In genomic region chrX:41085105-41085882, GRCh38 we compare ENCODE assay signal across 1 cellular context.
TF ChIP-seq lines count a peak whose summit lies in the region.

Gene USP9X, plus strand, starts transcription at chrX:41085445. Its CDS starts 38,184 bp downstream, at chrX:41123629.

TF ChIP-seq in GM12878, 131 proteins besides CTCF, POLR2A, EP300 and RAD21 (continued from another document and continues in another):
- TF ChIP-seq ZBTB40 (IDR thresholded peaks at IDR 0.05; ENCODE audit: borderline replicate concordance) (no peak), SUPT20H (IDR thresholded peaks at IDR 0.05; ENCODE audit: borderline replicate concordance, control insufficient read depth, low read depth, low read length) (no peak), RUNX3 (IDR thresholded peaks at IDR 0.05; ENCODE audit: low read length) (no peak; the same call in 1 of the 2 replicates), ESRRA (IDR thresholded peaks at IDR 0.05; ENCODE audit: low read length) (no peak), FOXM1 (IDR thresholded peaks at IDR 0.05; ENCODE audit: low read depth, low read length) (no peak), HCFC1 (IDR thresholded peaks at IDR 0.05; ENCODE audit: low read length) (no peak), ZNF384 (IDR thresholded peaks at IDR 0.05; ENCODE audit: borderline replicate concordance, low read depth, low read length) (peak; percentile 64), MTA2 (IDR thresholded peaks at IDR 0.05; ENCODE audit: low read depth) (0 out of 2 replicates have a peak, but pooled peaks have one; percentile 33), CBX3 (IDR thresholded peaks at IDR 0.05; ENCODE audit: borderline replicate concordance, low read depth) (no peak), POLR2AphosphoS2 (IDR thresholded peaks at IDR 0.05; ENCODE audit: low read depth, low read length) (0 out of 2 replicates have a peak, but pooled peaks have one; percentile 49), NR2C2 (IDR thresholded peaks at IDR 0.05; ENCODE audit: borderline replicate concordance, control insufficient read depth, insufficient read length, low read depth) (no peak), MTA3 (IDR thresholded peaks at IDR 0.05; ENCODE audit: borderline replicate concordance, low read length) (no peak), SIN3A (IDR thresholded peaks at IDR 0.05; ENCODE audit: low read depth, low read length) (no peak; the same call in 1 of the 2 replicates), ZNF592 (IDR thresholded peaks at IDR 0.05) (no peak), SUZ12 (IDR thresholded peaks at IDR 0.05; ENCODE audit: unreplicated experiment) (no peak), KAT2A (conservative IDR thresholded peaks at IDR 0.05; ENCODE audit: control insufficient read depth, low read depth, low read length) (no peak), NFXL1 (IDR thresholded peaks at IDR 0.05; ENCODE audit: borderline replicate concordance) (no peak), BCLAF1 (IDR thresholded peaks at IDR 0.05) (no peak), BRCA1 (IDR thresholded peaks at IDR 0.05; ENCODE audit: low read depth, low read length) (peak; percentile 72), ATF2 (IDR thresholded peaks at IDR 0.05; ENCODE audit: low read length) (no peak), MAX (IDR thresholded peaks at IDR 0.05; ENCODE audit: low read depth, low read length) (no peak), REST (IDR thresholded peaks at IDR 0.05; ENCODE audit: low read depth, low read length) (no peak), GATAD2B (conservative IDR thresholded peaks at IDR 0.05; ENCODE audit: low read depth) (peak; percentile 33), CREM (IDR thresholded peaks at IDR 0.05; ENCODE audit: low read depth) (peak; percentile 7; the same call in 1 of the 2 replicates), BHLHE40 (IDR thresholded peaks at IDR 0.05; ENCODE audit: borderline replicate concordance in 1 of 2, low read depth in 2 of 2, low read length in 1 of 2) (no peak; a peak in 1 of 4 replicates), RBBP5 (conservative IDR thresholded peaks at IDR 0.05) (no peak), TCF12 (IDR thresholded peaks at IDR 0.05; ENCODE audit: low read depth, low read length) (0 out of 2 replicates have a peak, but pooled peaks have one; percentile 48), PAX8 (IDR thresholded peaks at IDR 0.05) (no peak), PKNOX1 (IDR thresholded peaks at IDR 0.05) (0 out of 2 replicates have a peak, but pooled peaks have one; percentile 9), MYB (IDR thresholded peaks at IDR 0.05; ENCODE audit: borderline replicate concordance, low read depth, low read length) (no peak), ZNF274 (IDR thresholded peaks at IDR 0.05; ENCODE audit: insufficient read depth, insufficient read length) (no peak), ELK1 (IDR thresholded peaks at IDR 0.05; ENCODE audit: low read depth, low read length) (no peak), MEF2A (IDR thresholded peaks at IDR 0.05; ENCODE audit: insufficient read depth, low read depth, low read length) (no peak), E2F4 (IDR thresholded peaks at IDR 0.05; ENCODE audit: low read depth, low read length) (no peak), RELB (IDR thresholded peaks at IDR 0.05; ENCODE audit: low read depth) (no peak), YBX1 (IDR thresholded peaks at IDR 0.05) (no peak)
